ENCODE assay signal across 10 cellular contexts in genomic region chr1:116515702-116516101, GRCh38. TPM values are rescaled to one million over a fixed set of nuclear protein-coding genes. Genes with fewer than 3 reads are reported as not detected.
A peak's percentile ranks its signal among the peaks of the same experiment; 100 is the strongest.
DNase-seq lines count a peak whose midpoint lies in the region; ATAC-seq and TF ChIP-seq lines count a peak whose summit lies in the region.
"Had no signal": no experiment of that assay in that cellular context is flagged by ENCODE, and none has a peak within 500 bp of the region (broad histone marks: within the 10 kb centered on the region; RNA-seq: fewer than 3 reads in every experiment).

No MANE protein-coding gene starts in this region.

- no peaks in the 10 kb centered on the region for H4K20me1 ChIP-seq in osteoblast (ENCODE audit: insufficient read depth, low read length)

- no peak overlapping the region for H3K4me3 ChIP-seq in osteoblast (ENCODE audit: insufficient read depth, low read length)
- H3K4me3 ChIP-seq: esophagus muscularis mucosa had no signal

- no peak for TF ChIP-seq CTCF in osteoblast (IDR thresholded peaks at IDR 0.05; ENCODE audit: extremely low read depth, low read depth, low read length)

- peaks cover 9% of the 10 kb centered on the region for H3K4me1 ChIP-seq in osteoblast (ENCODE audit: insufficient read depth, low read length)

- H3K9me3 ChIP-seq in osteoblast (ENCODE audit: low read depth, low read length), result no peaks in the 10 kb centered on the region
- H3K9me3 ChIP-seq: esophagus muscularis mucosa had no signal

- H3K27ac Mint-ChIP-seq in activated naive CD4-positive, alpha-beta T cell treated with anti-CD3 and anti-CD28 coated beads, Interleukin-2, amount 50 U/mL, for 72 hours, result peak overlapping the region; percentile 84 to 98

- no peak overlapping the region for H3K4me2 ChIP-seq in osteoblast (ENCODE audit: insufficient read depth, low read length)

- no peaks in the 10 kb centered on the region for H3K36me3 ChIP-seq in osteoblast (ENCODE audit: insufficient read depth, low read length)

- H3K27me3 ChIP-seq in osteoblast (ENCODE audit: insufficient read depth, low read length), result no peaks in the 10 kb centered on the region
- H3K27me3 ChIP-seq: esophagus muscularis mucosa had no signal

- DNase-seq in SIG-M5 treated with dmso at 0.1 percent for 504 hours (lab: John Stamatoyannopoulos, UW; ENCODE audit: unreplicated experiment) (peak; percentile 27), SIG-M5 (lab: John Stamatoyannopoulos, UW) (no peak), MV-4-11 (lab: John Stamatoyannopoulos, UW) (peak; percentile 13), osteoblast (ENCODE audit: insufficient read length, low spot score, missing footprints) (no peak), NCI-H1436 treated with DMSO at 0.1 percent for 48 hours (lab: John Stamatoyannopoulos, UW) (no peak), SHP77 treated with DMSO at 0.1 percent for 48 hours (lab: John Stamatoyannopoulos, UW) (no peak)
- DNase-seq in activated naive CD4-positive, alpha-beta T cell treated with anti-CD3 and anti-CD28 coated beads, Interleukin-2, amount 50 U/mL, for 72 hours (ENCODE audit: low spot score in 2 of 2), result no peak
- DNase-seq: NCI-H2081 had no signal

- no peak for ATAC-seq in activated naive CD4-positive, alpha-beta T cell treated with anti-CD3 and anti-CD28 coated beads, Interleukin-2, amount 50 U/mL, for 72 hours
- ATAC-seq in HG02571 (IDR thresholded peaks at IDR 0.05; ENCODE audit: unreplicated experiment), result no peak

- H3K79me2 ChIP-seq in osteoblast (ENCODE audit: insufficient read depth, low read length), result no peaks in the 10 kb centered on the region

- no peak overlapping the region for H2AFZ ChIP-seq in osteoblast (ENCODE audit: low read length)

- H3K27ac ChIP-seq in osteoblast (ENCODE audit: low read depth, low read length), result peak overlapping the region; percentile 80

- peaks cover 0 to 11% of the 10 kb centered on the region in 2 donors for H3K9me3 Mint-ChIP-seq in activated naive CD4-positive, alpha-beta T cell treated with anti-CD3 and anti-CD28 coated beads, Interleukin-2, amount 50 U/mL, for 72 hours

- H3K36me3 Mint-ChIP-seq in activated naive CD4-positive, alpha-beta T cell treated with anti-CD3 and anti-CD28 coated beads, Interleukin-2, amount 50 U/mL, for 72 hours, result peaks cover 0 to 20% of the 10 kb centered on the region in 2 donors

RNA-seq across cellular contexts. Expression of gene CD58, which starts 55.1 kb away (rescaled TPM):
- 10 to 100 TPM in 1 of 2 donors, 1 to 10 TPM in 1; 8.3 to 12.7 TPM for total RNA-seq in activated naive CD4-positive, alpha-beta T cell treated with anti-CD3 and anti-CD28 coated beads, Interleukin-2, amount 50 U/mL, for 72 hours
- total RNA-seq in osteoblast, result 20.6 and 23.5 TPM in 2 replicates

Comparison
In these comparisons a context has a peak if more than half of its experiments do, and no peak if none do; other contexts are left out.
1. DNase-seq: peak in SIG-M5 treated with dmso at 0.1 percent for 504 hours (single experiment) and MV-4-11 (single experiment); none in SIG-M5 (single experiment), activated naive CD4-positive, alpha-beta T cell treated with anti-CD3 and anti-CD28 coated beads, Interleukin-2, amount 50 U/mL, for 72 hours (0 of 2), osteoblast (single experiment), NCI-H1436 treated with DMSO at 0.1 percent for 48 hours (single experiment) and SHP77 treated with DMSO at 0.1 percent for 48 hours (single experiment).